Comparison of ENCODE assay signal across 18 cellular contexts in genomic region chr12:131622422-131622955, GRCh38.
DNase-seq lines count a peak whose midpoint lies in the region; ATAC-seq, FAIRE-seq and TF ChIP-seq lines count a peak whose summit lies in the region.
"Had no signal": no experiment of that assay in that cellular context is flagged by ENCODE, and none has a peak within 500 bp of the region (broad histone marks: within the 10 kb centered on the region; RNA-seq: fewer than 3 reads in every experiment).

No MANE protein-coding gene starts in this region.

- CTCF ChIA-PET in A673 (lab: Charles Lee) = no interaction called here

- TF ChIP-seq CTCF in RWPE2 (IDR thresholded peaks at IDR 0.05; ENCODE audit: poor library complexity, severe bottlenecking) (no peak), kidney (IDR thresholded peaks at IDR 0.05; ENCODE audit: borderline replicate concordance, extremely low read depth, insufficient read depth) (no peak), A673 (conservative IDR thresholded peaks at IDR 0.05; ENCODE audit: low read depth, low read length) (no peak)

- DNase-seq in RWPE2 (ENCODE audit: low spot score) = no peak
- peak; percentile 43 for DNase-seq in kidney
- no peak for DNase-seq in frontal cortex (ENCODE audit: low spot score in 2 of 2)
- DNase-seq in stimulated activated CD4-positive, alpha-beta T cell treated with anti-CD3 and anti-CD28 coated beads, Interleukin-4, amount 100 ng/mL, for 4 hours = no peak
- DNase-seq in UCSD-AML1 (lab: John Stamatoyannopoulos, UW; ENCODE audit: unreplicated experiment) = no peak
- no peak for DNase-seq in A673 (ENCODE audit: low spot score)
- DNase-seq: Calu3, DMS79, KG1, NCI-H1436, NCI-H2029 treated with DMSO at 0.1 percent for 48 hours, NCI-H2171 treated with DMSO at 0.1 percent for 48 hours, NCI-H748 treated with DMSO at 0.1 percent for 48 hours, PC-3 had no signal

- H3K4me1 ChIP-seq in BLaER1 treated with 17β-estradiol and CSF1 and Interleukin-3, amounts not matched to agents 10 nM and 100 nM = peaks cover 5 to 30% (median 20%) of the 10 kb centered on the region in 10 experiments
- H3K4me1 ChIP-seq in RWPE2 (ENCODE audit: insufficient read depth, poor library complexity, severe bottlenecking) = peaks cover 29% of the 10 kb centered on the region
- H3K4me1 ChIP-seq in kidney (ENCODE audit: control insufficient read depth in 1 of 2, insufficient read depth in 1 of 2, low read depth in 1 of 2, low read length in 2 of 2) = no peaks in the 10 kb centered on the region
- peaks cover 15% of the 10 kb centered on the region for H3K4me1 ChIP-seq in A673 (ENCODE audit: insufficient read depth, low read length, poor library complexity, severe bottlenecking)
- H3K4me1 ChIP-seq: A549 had no signal

- no peak overlapping the region for H3K27ac ChIP-seq in BLaER1 treated with 17β-estradiol and CSF1 and Interleukin-3, amounts not matched to agents 10 nM and 100 nM
- H3K27ac ChIP-seq in RWPE2 (ENCODE audit: poor library complexity, severe bottlenecking) = peak overlapping the region; percentile 87
- H3K27ac ChIP-seq in kidney (ENCODE audit: low read depth in 2 of 2, low read length in 2 of 2) = no peak overlapping the region
- no peak overlapping the region for H3K27ac ChIP-seq in A673 (ENCODE audit: low read depth, low read length, poor library complexity, severe bottlenecking)
- H3K27ac ChIP-seq: A549 had no signal

- H3K4me2 ChIP-seq in BLaER1 treated with 17β-estradiol and CSF1 and Interleukin-3, amounts not matched to agents 10 nM and 100 nM = peak overlapping the region; percentile 22 to 75 (median 57); a peak in 19 of 22 replicates
- H3K4me2 ChIP-seq: A549 had no signal

- no TSS peak for BruUV-seq in A673 (replicated peaks; lab: Mats Ljungman, UMichigan)

- no peak for FAIRE-seq in kidney (lab: Jason Lieb, UNC)
- FAIRE-seq in frontal cortex (lab: Jason Lieb, UNC) = no peak
- FAIRE-seq: A549, H54 had no signal

- no peak overlapping the region for H3K9ac ChIP-seq in BLaER1 treated with 17β-estradiol and CSF1 and Interleukin-3, amounts not matched to agents 10 nM and 100 nM
- no peak overlapping the region for H3K9ac ChIP-seq in kidney (ENCODE audit: low read length in 2 of 2)

- no peak for ATAC-seq in RWPE2 (ENCODE audit: low read depth)
- peak; percentile 40 for ATAC-seq in stimulated activated memory B cell treated with anti-CD40 and anti-IgM and Interleukin-4, amounts not matched to agents 10 μg/mL and 1 μg/mL and 100 μg/mL, for 72 hours

- H3K36me3 ChIP-seq in BLaER1 treated with 17β-estradiol and CSF1 and Interleukin-3, amounts not matched to agents 10 nM and 100 nM = no peaks in the 10 kb centered on the region
- H3K36me3 ChIP-seq in RWPE2 (ENCODE audit: low read depth) (no peaks in the 10 kb centered on the region), kidney (ENCODE audit: control insufficient read depth in 1 of 2, insufficient read depth in 2 of 2, low read length in 2 of 2) (no peaks in the 10 kb centered on the region), A673 (ENCODE audit: insufficient read depth, low read length, poor library complexity, severe bottlenecking) (no peaks in the 10 kb centered on the region)

- H3K9me3 ChIP-seq in BLaER1 treated with 17β-estradiol and CSF1 and Interleukin-3, amounts not matched to agents 10 nM and 100 nM (replicated peaks in 1 of 11) = peaks cover 4 to 25% (median 18%) of the 10 kb centered on the region in 11 experiments
- H3K9me3 ChIP-seq in RWPE2 (ENCODE audit: severe bottlenecking) = no peaks in the 10 kb centered on the region
- H3K9me3 ChIP-seq in kidney (ENCODE audit: control insufficient read depth in 1 of 2, low read length in 2 of 2) = no peaks in the 10 kb centered on the region
- no peaks in the 10 kb centered on the region for H3K9me3 ChIP-seq in A673 (ENCODE audit: low read depth, low read length, poor library complexity, severe bottlenecking)
- H3K9me3 ChIP-seq: A549 had no signal

- intact Hi-C loops in kidney (cut with DNase I) = loop anchor here (2.0 kb wide), 1 partner anchor 276 kb away; no protein-coding TSS in a partner anchor
- intact Hi-C loops in A673 (cut with micrococcal nuclease; ENCODE audit: unreplicated experiment) = no loop called here

- H3K27me3 ChIP-seq in BLaER1 treated with 17β-estradiol and CSF1 and Interleukin-3, amounts not matched to agents 10 nM and 100 nM = peaks cover 44 to 86% (median 71%) of the 10 kb centered on the region in 11 experiments
- no peaks in the 10 kb centered on the region for H3K27me3 ChIP-seq in RWPE2 (ENCODE audit: insufficient read depth, poor library complexity, severe bottlenecking)
- peaks cover 25% of the 10 kb centered on the region for H3K27me3 ChIP-seq in A673 (replicated peaks; ENCODE audit: insufficient read depth, low read depth, low read length, poor library complexity)

- peaks cover 43% of the 10 kb centered on the region for H3K27me3 Mint-ChIP-seq in stimulated activated memory B cell treated with anti-CD40 and anti-IgM and Interleukin-4, amounts not matched to agents 10 μg/mL and 1 μg/mL and 100 μg/mL, for 72 hours

- no peak overlapping the region for H3K27ac Mint-ChIP-seq in stimulated activated memory B cell treated with anti-CD40 and anti-IgM and Interleukin-4, amounts not matched to agents 10 μg/mL and 1 μg/mL and 100 μg/mL, for 72 hours

- peaks cover 0 to 25% (median 5%) of the 10 kb centered on the region in 11 experiments; a peak in 10 of 22 replicates for H4K20me1 ChIP-seq in BLaER1 treated with 17β-estradiol and CSF1 and Interleukin-3, amounts not matched to agents 10 nM and 100 nM

- H3K9me3 Mint-ChIP-seq in stimulated activated memory B cell treated with anti-CD40 and anti-IgM and Interleukin-4, amounts not matched to agents 10 μg/mL and 1 μg/mL and 100 μg/mL, for 72 hours = peaks cover 3% of the 10 kb centered on the region

- peaks cover 6% of the 10 kb centered on the region for H3K4me1 Mint-ChIP-seq in stimulated activated memory B cell treated with anti-CD40 and anti-IgM and Interleukin-4, amounts not matched to agents 10 μg/mL and 1 μg/mL and 100 μg/mL, for 72 hours

- H3K4me3 ChIP-seq in BLaER1 treated with 17β-estradiol and CSF1 and Interleukin-3, amounts not matched to agents 10 nM and 100 nM = no peak overlapping the region
- no peak overlapping the region for H3K4me3 ChIP-seq in RWPE2 (ENCODE audit: severe bottlenecking)
- H3K4me3 ChIP-seq in kidney (ENCODE audit: low read length in 2 of 2) = no peak overlapping the region
- H3K4me3 ChIP-seq in A673 (ENCODE audit: low read depth, low read length, poor library complexity, severe bottlenecking) = no peak overlapping the region
- H3K4me3 ChIP-seq: A549 had no signal

- POLR2A ChIA-PET in A673 (lab: Charles Lee; ENCODE audit: low non-redundant PET) = no interaction called here

- no peak overlapping the region for H3K4me3 Mint-ChIP-seq in stimulated activated memory B cell treated with anti-CD40 and anti-IgM and Interleukin-4, amounts not matched to agents 10 μg/mL and 1 μg/mL and 100 μg/mL, for 72 hours

- no peaks in the 10 kb centered on the region for H3K36me3 Mint-ChIP-seq in stimulated activated memory B cell treated with anti-CD40 and anti-IgM and Interleukin-4, amounts not matched to agents 10 μg/mL and 1 μg/mL and 100 μg/mL, for 72 hours
